16 cellular contexts compared by ENCODE assay signal in genomic region chr11:116601734-116602636, GRCh38.
DNase-seq lines count a peak whose midpoint lies in the region; ATAC-seq, FAIRE-seq and TF ChIP-seq lines count a peak whose summit lies in the region.
"Had no signal": no experiment of that assay in that cellular context is flagged by ENCODE, and none has a peak within 500 bp of the region (broad histone marks: within the 10 kb centered on the region; RNA-seq: fewer than 3 reads in every experiment).

No MANE protein-coding gene starts in this region.

- H3K36me3 ChIP-seq in bronchial epithelial cell (ENCODE audit: control insufficient read depth, insufficient read depth, low read length) = no peaks in the 10 kb centered on the region
- no peaks in the 10 kb centered on the region for H3K36me3 ChIP-seq in neural progenitor cell
- H3K36me3 ChIP-seq: esophagus muscularis mucosa had no signal

- H3K27me3 ChIP-seq in bronchial epithelial cell (ENCODE audit: control insufficient read depth, insufficient read depth, low read length) = no peaks in the 10 kb centered on the region
- no peaks in the 10 kb centered on the region for H3K27me3 ChIP-seq in neural progenitor cell

- no peak overlapping the region for H3K27ac ChIP-seq in neural progenitor cell
- H3K27ac ChIP-seq: esophagus muscularis mucosa, KMS-11 had no signal

- no peak for TF ChIP-seq CTCF in bronchial epithelial cell (IDR thresholded peaks at IDR 0.05; ENCODE audit: insufficient read depth, low read length, severe bottlenecking)
- no peak for TF ChIP-seq CTCF in neural progenitor cell (IDR thresholded peaks at IDR 0.05)

- no peaks in the 10 kb centered on the region for H3K79me2 ChIP-seq in neural progenitor cell (ENCODE audit: low read depth)

- no peaks in the 10 kb centered on the region for H3K4me1 ChIP-seq in neural progenitor cell
- H3K4me1 ChIP-seq: esophagus muscularis mucosa had no signal

- no peaks in the 10 kb centered on the region for H3K36me3 Mint-ChIP-seq in neural progenitor cell
- H3K36me3 Mint-ChIP-seq: stimulated activated naive B cell treated with anti-CD40 and anti-IgM and Interleukin-4, amounts not matched to agents 10 μg/mL and 1 μg/mL and 100 μg/mL, for 72 hours had no signal

- H3K4me3 Mint-ChIP-seq in neural progenitor cell = no peak overlapping the region
- H3K4me3 Mint-ChIP-seq: stimulated activated naive B cell treated with anti-CD40 and anti-IgM and Interleukin-4, amounts not matched to agents 10 μg/mL and 1 μg/mL and 100 μg/mL, for 72 hours had no signal

- H3K4me3 ChIP-seq in bronchial epithelial cell (ENCODE audit: low read depth, low read length) (no peak overlapping the region), neural progenitor cell (no peak overlapping the region)
- H3K4me3 ChIP-seq: esophagus muscularis mucosa, GM12878 had no signal

- H3K27me3 Mint-ChIP-seq in neural progenitor cell (ENCODE audit: insufficient read depth, low read depth) = peaks cover 15% of the 10 kb centered on the region

- DNase-seq in GDM1 (lab: John Stamatoyannopoulos, UW) = peak; percentile 38
- peak; percentile 61 for DNase-seq in M059J (ENCODE audit: low read depth)
- DNase-seq in bronchial epithelial cell (ENCODE audit: low read depth) = peak; percentile 3
- DNase-seq in neural progenitor cell (ENCODE audit: low spot score) = no peak
- DNase-seq in superior temporal gyrus (ENCODE audit: extremely low spot score) = no peak
- DNase-seq in CD1c-positive myeloid dendritic cell (ENCODE audit: extremely low spot score) = no peak
- DNase-seq: activated CD4-positive, alpha-beta T cell treated with anti-CD3 and anti-CD28 coated beads for 1 hour; activated T-cell treated with anti-CD3 and anti-CD28 coated beads, Interleukin-2, amount 50 U/mL, for 48 hours; HCEC 1CT; SIG-M5; stimulated activated naive B cell treated with anti-CD40 and anti-IgM and Interleukin-4, amounts not matched to agents 10 μg/mL and 1 μg/mL and 100 μg/mL, for 72 hours had no signal

- H3K4me1 Mint-ChIP-seq in neural progenitor cell = peaks cover 5% of the 10 kb centered on the region
- H3K4me1 Mint-ChIP-seq: stimulated activated naive B cell treated with anti-CD40 and anti-IgM and Interleukin-4, amounts not matched to agents 10 μg/mL and 1 μg/mL and 100 μg/mL, for 72 hours had no signal

- no peaks in the 10 kb centered on the region for H3K9me3 ChIP-seq in neural progenitor cell (ENCODE audit: low read depth)
- H3K9me3 ChIP-seq: esophagus muscularis mucosa had no signal

- H3K4me2 ChIP-seq in neural progenitor cell = no peak overlapping the region
- H3K4me2 ChIP-seq: KMS-11 had no signal

- H3K27ac Mint-ChIP-seq in neural progenitor cell = peak overlapping the region; percentile 65
- H3K27ac Mint-ChIP-seq: stimulated activated naive B cell treated with anti-CD40 and anti-IgM and Interleukin-4, amounts not matched to agents 10 μg/mL and 1 μg/mL and 100 μg/mL, for 72 hours had no signal

- FAIRE-seq in bronchial epithelial cell (lab: Jason Lieb, UNC) = no peak
- FAIRE-seq: D721Med, GM12878 had no signal

- no peak overlapping the region for H3K9ac ChIP-seq in neural progenitor cell
- H3K9ac ChIP-seq: KMS-11 had no signal

- H3K9me3 Mint-ChIP-seq in neural progenitor cell = no peaks in the 10 kb centered on the region
- H3K9me3 Mint-ChIP-seq: stimulated activated naive B cell treated with anti-CD40 and anti-IgM and Interleukin-4, amounts not matched to agents 10 μg/mL and 1 μg/mL and 100 μg/mL, for 72 hours had no signal

- no peaks in the 10 kb centered on the region for H4K20me1 ChIP-seq in neural progenitor cell (ENCODE audit: low read depth)

- no peak overlapping the region for H2AFZ ChIP-seq in neural progenitor cell (replicated peaks)

- no peaks in the 10 kb centered on the region for H3F3A ChIP-seq in neural progenitor cell (ENCODE audit: low read depth)

- no peak for ATAC-seq in HG03432 (IDR thresholded peaks at IDR 0.05; ENCODE audit: unreplicated experiment)
- ATAC-seq: GM12878; stimulated activated naive B cell treated with anti-CD40 and anti-IgM and Interleukin-4, amounts not matched to agents 10 μg/mL and 1 μg/mL and 100 μg/mL, for 72 hours had no signal

Comparison
In these comparisons a context has a peak if more than half of its experiments do, and no peak if none do; other contexts are left out.
1. DNase-seq: peak in GDM1 (single experiment), M059J (single experiment) and bronchial epithelial cell (single experiment); none in neural progenitor cell (single experiment), superior temporal gyrus (single experiment) and CD1c-positive myeloid dendritic cell (single experiment).